In the genomic region with DNA sequence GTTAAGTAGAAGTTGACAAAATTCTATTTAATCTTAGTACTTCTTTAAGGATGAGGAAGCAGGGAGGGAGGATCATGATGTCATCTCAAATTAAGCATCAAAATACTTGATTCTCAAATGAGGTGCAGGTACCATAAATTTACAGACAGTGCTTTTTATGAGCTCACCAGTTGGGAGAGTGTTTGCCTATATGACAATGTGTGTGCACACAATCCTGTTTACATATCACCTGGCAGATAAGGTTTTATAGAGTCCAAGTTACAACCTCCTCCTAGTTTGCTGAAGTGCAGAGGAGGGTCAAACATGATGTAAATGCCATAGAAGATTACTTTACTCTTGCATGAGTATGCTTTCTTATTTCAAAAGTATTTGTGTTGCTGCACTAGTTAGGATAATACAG, we compare ENCODE assay signal across 1 cellular context.
TF ChIP-seq lines count a peak whose summit lies in the region.

No MANE protein-coding gene starts in this region.

TF ChIP-seq in A549, 52 proteins besides CTCF, POLR2A, EP300 and RAD21 (continued from another document):
- TF ChIP-seq, protein P1, sequence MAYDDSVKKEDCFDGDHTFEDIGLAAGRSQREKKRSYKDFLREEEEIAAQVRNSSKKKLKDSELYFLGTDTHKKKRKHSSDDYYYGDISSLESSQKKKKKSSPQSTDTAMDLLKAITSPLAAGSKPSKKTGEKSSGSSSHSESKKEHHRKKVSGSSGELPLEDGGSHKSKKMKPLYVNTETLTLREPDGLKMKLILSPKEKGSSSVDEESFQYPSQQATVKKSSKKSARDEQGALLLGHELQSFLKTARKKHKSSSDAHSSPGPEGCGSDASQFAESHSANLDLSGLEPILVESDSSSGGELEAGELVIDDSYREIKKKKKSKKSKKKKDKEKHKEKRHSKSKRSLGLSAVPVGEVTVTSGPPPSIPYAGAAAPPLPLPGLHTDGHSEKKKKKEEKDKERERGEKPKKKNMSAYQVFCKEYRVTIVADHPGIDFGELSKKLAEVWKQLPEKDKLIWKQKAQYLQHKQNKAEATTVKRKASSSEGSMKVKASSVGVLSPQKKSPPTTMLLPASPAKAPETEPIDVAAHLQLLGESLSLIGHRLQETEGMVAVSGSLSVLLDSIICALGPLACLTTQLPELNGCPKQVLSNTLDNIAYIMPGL (CRISPR knock-in tag; IDR thresholded peaks at IDR 0.05; ENCODE audit: borderline replicate concordance) = no peak
- TF ChIP-seq GATA3 (IDR thresholded peaks at IDR 0.05; ENCODE audit: borderline replicate concordance) = peak; percentile 66
- TF ChIP-seq ZFP36 (IDR thresholded peaks at IDR 0.05; ENCODE audit: borderline replicate concordance, partially characterized antibody) = no peak
- TF ChIP-seq HOXB5 (CRISPR knock-in tag; IDR thresholded peaks at IDR 0.05) = no peak
- no peak for TF ChIP-seq HOXB13 (CRISPR knock-in tag; IDR thresholded peaks at IDR 0.05; ENCODE audit: low read depth)
- no peak for TF ChIP-seq HDAC2 (IDR thresholded peaks at IDR 0.05)
- no peak for TF ChIP-seq NR3C1 (IDR thresholded peaks at IDR 0.05)
- no peak for TF ChIP-seq MAFK (IDR thresholded peaks at IDR 0.05; ENCODE audit: partially characterized antibody)
- no peak for TF ChIP-seq FOXS1 (CRISPR knock-in tag; IDR thresholded peaks at IDR 0.05)
- no peak for TF ChIP-seq NFE2L2 (conservative IDR thresholded peaks at IDR 0.05; ENCODE audit: low read length)
- TF ChIP-seq, protein P2, sequence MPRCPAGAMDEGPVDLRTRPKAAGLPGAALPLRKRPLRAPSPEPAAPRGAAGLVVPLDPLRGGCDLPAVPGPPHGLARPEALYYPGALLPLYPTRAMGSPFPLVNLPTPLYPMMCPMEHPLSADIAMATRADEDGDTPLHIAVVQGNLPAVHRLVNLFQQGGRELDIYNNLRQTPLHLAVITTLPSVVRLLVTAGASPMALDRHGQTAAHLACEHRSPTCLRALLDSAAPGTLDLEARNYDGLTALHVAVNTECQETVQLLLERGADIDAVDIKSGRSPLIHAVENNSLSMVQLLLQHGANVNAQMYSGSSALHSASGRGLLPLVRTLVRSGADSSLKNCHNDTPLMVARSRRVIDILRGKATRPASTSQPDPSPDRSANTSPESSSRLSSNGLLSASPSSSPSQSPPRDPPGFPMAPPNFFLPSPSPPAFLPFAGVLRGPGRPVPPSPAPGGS (IDR thresholded peaks at IDR 0.05) = 0 out of 3 replicates have a peak, but pooled peaks have one; percentile 43
TF ChIP-seq in A549: peak in this region for 4.
